Comparison of ENCODE assay signal across 1 cellular context in genomic region chr12:57782608-57783465, GRCh38.
TF ChIP-seq lines count a peak whose summit lies in the region.

Gene TSFM, plus strand, starts transcription at chr12:57782787. Its CDS starts 15 bp downstream, at chr12:57782802.

TF ChIP-seq in HEK293, 187 proteins besides CTCF, POLR2A, EP300 and RAD21 (continued from another document):
- TF ChIP-seq ZNF426 (tag by site-specific recombination; IDR thresholded peaks at IDR 0.05), result no peak
- peak; percentile 67; the same call in 1 of the 2 replicates for TF ChIP-seq ZBTB20 (tag by site-specific recombination; IDR thresholded peaks at IDR 0.05)
TF ChIP-seq in HEK293: peak in this region for 93.
